Comparison of ENCODE assay signal across 25 cellular contexts in genomic region chr1:6966326-6966725, GRCh38.
"Had no signal": no experiment of that assay in that cellular context is flagged by ENCODE, and none has a peak within 500 bp of the region (broad histone marks: within the 10 kb centered on the region; RNA-seq: fewer than 3 reads in every experiment).

No MANE protein-coding gene starts in this region.

- H2AFZ ChIP-seq: hepatocyte had no signal

- H3K4me1 ChIP-seq: foreskin keratinocyte had no signal

- H3K36me3 ChIP-seq: esophagus muscularis mucosa, gastroesophageal sphincter, heart left ventricle, lower lobe of right lung had no signal

- H3K9me3 ChIP-seq: esophagus muscularis mucosa, gastroesophageal sphincter, heart left ventricle, lower lobe of right lung, mucosa of descending colon had no signal

- H3K79me2 ChIP-seq: hepatocyte had no signal

- H3K27ac ChIP-seq: coronary artery, dorsolateral prefrontal cortex, esophagus muscularis mucosa, foreskin keratinocyte, gastroesophageal sphincter, heart left ventricle, hepatocyte, lower lobe of right lung had no signal

- DNase-seq: dermis blood vessel endothelial cell; dorsolateral prefrontal cortex; effector CD4-positive, alpha-beta T cell; effector memory CD4-positive, alpha-beta T cell; foreskin keratinocyte; heart left ventricle; hypothalamus; immature natural killer cell; islet precursor cell; kidney; kidney glomerular epithelial cell; left colon; left ventricle myocardium superior; lower lobe of right lung; mesenchymal stem cell; naive B cell had no signal

- FAIRE-seq: colon, endothelial cell of umbilical vein, frontal cortex, kidney had no signal

- ATAC-seq: foreskin keratinocyte, gastroesophageal sphincter, heart left ventricle, left colon, left lobe of liver, left ventricle myocardium superior, lower lobe of right lung, mucosa of descending colon had no signal

- H3K4me3 ChIP-seq: coronary artery, esophagus muscularis mucosa, gastroesophageal sphincter, heart left ventricle, hepatocyte, lower lobe of right lung, mucosa of descending colon had no signal
